In genomic region chr6:167719920-167720319, GRCh38 we compare ENCODE assay signal across 2 cellular contexts.
TF ChIP-seq lines count a peak whose summit lies in the region.

No MANE protein-coding gene starts in this region.

TF ChIP-seq in H1, 55 proteins besides CTCF, POLR2A, EP300 and RAD21 (continued from another document):
- TF ChIP-seq POLR2AphosphoS5 (IDR thresholded peaks at IDR 0.05; ENCODE audit: low read depth, low read length) (no peak), RFX5 (IDR thresholded peaks at IDR 0.05; ENCODE audit: borderline replicate concordance, low read depth, low read length) (no peak), TBP (IDR thresholded peaks at IDR 0.05; ENCODE audit: low read depth, low read length) (no peak), EZH2 (IDR thresholded peaks at IDR 0.05; ENCODE audit: low read depth, low read length, severe bottlenecking) (no peak), SUZ12 (IDR thresholded peaks at IDR 0.05; ENCODE audit: low read length) (no peak), CTBP2 (IDR thresholded peaks at IDR 0.05; ENCODE audit: borderline replicate concordance, insufficient read depth, insufficient read length, low read length) (no peak), CHD1 (IDR thresholded peaks at IDR 0.05; ENCODE audit: low read depth, low read length) (no peak), FOSL1 (IDR thresholded peaks at IDR 0.05; ENCODE audit: insufficient read depth, low read depth, low read length) (no peak), SP1 (IDR thresholded peaks at IDR 0.05; ENCODE audit: low read depth, low read length) (no peak), ZNF274 (IDR thresholded peaks at IDR 0.05; ENCODE audit: borderline replicate concordance, extremely low read depth, low read length) (no peak), SIX5 (IDR thresholded peaks at IDR 0.05; ENCODE audit: low read depth, low read length) (no peak), GABPA (IDR thresholded peaks at IDR 0.05; ENCODE audit: borderline replicate concordance, insufficient read depth, low read length) (no peak), KDM1A (IDR thresholded peaks at IDR 0.05; ENCODE audit: borderline replicate concordance, low read length) (no peak), BACH1 (IDR thresholded peaks at IDR 0.05; ENCODE audit: low read length) (no peak), JUND (IDR thresholded peaks at IDR 0.05; ENCODE audit: low read length) (no peak)

TF ChIP-seq in HEK293T, 16 proteins besides CTCF, POLR2A, EP300 and RAD21 (continued from another document):
- no peak for TF ChIP-seq CTBP1 (IDR thresholded peaks at IDR 0.05; ENCODE audit: borderline replicate concordance)
- TF ChIP-seq HDGF (IDR thresholded peaks at IDR 0.05; ENCODE audit: borderline replicate concordance), result no peak
